ENCODE assay signal across 19 cellular contexts in genomic region chr5:35016179-35017056, GRCh38. TPM values are rescaled to one million over a fixed set of nuclear protein-coding genes. Genes with fewer than 3 reads are reported as not detected.
DNase-seq lines count a peak whose midpoint lies in the region; ATAC-seq and TF ChIP-seq lines count a peak whose summit lies in the region.
"Had no signal": no experiment of that assay in that cellular context is flagged by ENCODE, and none has a peak within 500 bp of the region (broad histone marks: within the 10 kb centered on the region; RNA-seq: fewer than 3 reads in every experiment).

No MANE protein-coding gene starts in this region.

- no peak overlapping the region for H3K4me3 ChIP-seq in fibroblast of villous mesenchyme (ENCODE audit: low read depth, low read length)

- TF ChIP-seq CTCF in fibroblast of villous mesenchyme (IDR thresholded peaks at IDR 0.05; ENCODE audit: insufficient read depth, low read depth, low read length): no peak

- DNase-seq in NCI-H82 (lab: John Stamatoyannopoulos, UW) (peak; percentile 20), NCI-H82 treated with DMSO at 0.1 percent for 48 hours (lab: John Stamatoyannopoulos, UW; ENCODE audit: unreplicated experiment) (no peak), fibroblast of villous mesenchyme (ENCODE audit: low read depth) (peak; percentile 88), NCI-H146 treated with DMSO at 0.1 percent for 48 hours (lab: John Stamatoyannopoulos, UW; ENCODE audit: unreplicated experiment) (no peak)
- DNase-seq: 8988T; activated CD4-positive, alpha-beta T cell treated with anti-CD3 and anti-CD28 coated beads for 1 hour; DND-41; islet precursor cell; NCI-H1105; NCI-H446 treated with DMSO at 0.1 percent for 48 hours; occipital lobe; small intestine had no signal

- ATAC-seq in GM21619 (IDR thresholded peaks at IDR 0.05; ENCODE audit: unreplicated experiment) (peak; percentile 87), HG03159 (IDR thresholded peaks at IDR 0.05; ENCODE audit: unreplicated experiment) (peak; percentile 96), HG03469 (IDR thresholded peaks at IDR 0.05; ENCODE audit: unreplicated experiment) (no peak), GM19455 (IDR thresholded peaks at IDR 0.05; ENCODE audit: unreplicated experiment) (no peak)
- ATAC-seq: HepG2 had no signal

RNA-seq across cellular contexts. Expression of gene AGXT2, which starts 31.3 kb away (rescaled TPM):
- under 0.01 TPM in 1 of 2 replicates, not detected in the other for total RNA-seq in fibroblast of villous mesenchyme
- total RNA-seq: mononuclear cell; occipital lobe; T-helper 1 cell treated with Interleukin-12 subunit alpha and Interleukin-12 subunit beta and Interleukin-4 antibody, amounts not matched to agents 30 ng/mL and 1 ng/mL, for 36 hours had no signal

Comparison
In these comparisons a context has a peak if more than half of its experiments do, and no peak if none do; other contexts are left out.
1. DNase-seq: peak in NCI-H82 (single experiment) and fibroblast of villous mesenchyme (single experiment); none in NCI-H82 treated with DMSO at 0.1 percent for 48 hours (single experiment) and NCI-H146 treated with DMSO at 0.1 percent for 48 hours (single experiment).
2. ATAC-seq: peak in GM21619 (single experiment) and HG03159 (single experiment); none in HG03469 (single experiment) and GM19455 (single experiment).